In the genomic region with DNA sequence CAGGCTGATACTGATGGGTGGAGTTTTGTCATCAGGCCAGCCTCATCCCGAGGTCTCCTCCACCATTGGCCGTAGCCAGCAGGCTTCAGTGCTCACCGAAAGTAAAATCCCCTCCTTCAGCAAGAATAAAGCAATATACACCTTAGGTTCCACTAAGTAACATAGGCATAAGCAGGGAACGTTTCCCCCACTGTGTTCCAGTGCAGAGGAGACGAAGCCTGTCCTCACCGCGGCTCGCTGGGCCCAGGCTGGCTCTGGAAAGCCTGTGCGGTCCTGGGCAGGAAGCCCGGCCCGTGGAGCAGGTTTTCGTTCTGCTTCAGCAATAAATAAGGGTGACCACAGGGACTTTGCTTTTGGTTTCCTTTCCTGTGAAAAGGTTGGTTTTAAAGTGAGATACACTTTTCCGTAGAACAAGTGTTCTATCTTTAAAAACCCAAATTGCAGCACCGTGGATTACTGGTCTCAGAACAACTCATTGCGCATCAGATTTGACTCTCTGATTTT, we compare ENCODE assay signal across 10 cellular contexts. TPM values are rescaled to one million over a fixed set of nuclear protein-coding genes. Genes with fewer than 3 reads are reported as not detected.
A peak's percentile ranks its signal among the peaks of the same experiment; 100 is the strongest.
DNase-seq lines count a peak whose midpoint lies in the region; ATAC-seq lines count a peak whose summit lies in the region.
"Had no signal": no experiment of that assay in that cellular context is flagged by ENCODE, and none has a peak within 500 bp of the region (broad histone marks: within the 10 kb centered on the region; RNA-seq: fewer than 3 reads in every experiment).

No MANE protein-coding gene starts in this region.

- H3K27ac Mint-ChIP-seq in activated naive CD4-positive, alpha-beta T cell treated with anti-CD3 and anti-CD28 coated beads, Interleukin-2, amount 50 U/mL, for 72 hours = peak overlapping the region; percentile 13 to 36
- H3K27ac Mint-ChIP-seq in stimulated activated memory B cell treated with anti-CD40 and anti-IgM and Interleukin-4, amounts not matched to agents 10 μg/mL and 1 μg/mL and 100 μg/mL, for 72 hours = peak overlapping the region; percentile 87
- H3K27ac Mint-ChIP-seq: activated naive CD4-positive, alpha-beta T cell treated with anti-CD3 and anti-CD28 coated beads, Interleukin-2, amount 50 U/mL, for 24 hours had no signal

- no peak for DNase-seq in activated naive CD4-positive, alpha-beta T cell treated with anti-CD3 and anti-CD28 coated beads, Interleukin-2, amount 50 U/mL, for 72 hours (ENCODE audit: low spot score in 2 of 2)
- no peak for DNase-seq in activated naive CD4-positive, alpha-beta T cell (lab: John Stamatoyannopoulos, UW)
- DNase-seq in UCSD-AML1 (lab: John Stamatoyannopoulos, UW; ENCODE audit: unreplicated experiment) = no peak
- no peak for DNase-seq in iPS-NIHi11 (ENCODE audit: low spot score)
- DNase-seq in HUDEP-2 (lab: John Stamatoyannopoulos, UW; ENCODE audit: unreplicated experiment in 76 of 76) = no peak
- DNase-seq: NCI-H510A had no signal

- H3K4me3 Mint-ChIP-seq in stimulated activated memory B cell treated with anti-CD40 and anti-IgM and Interleukin-4, amounts not matched to agents 10 μg/mL and 1 μg/mL and 100 μg/mL, for 72 hours = peak overlapping the region; percentile 42

- peak in 1 of 2 donors; percentile 28 for ATAC-seq in activated naive CD4-positive, alpha-beta T cell treated with anti-CD3 and anti-CD28 coated beads, Interleukin-2, amount 50 U/mL, for 72 hours
- ATAC-seq in GM21825 (IDR thresholded peaks at IDR 0.05; ENCODE audit: unreplicated experiment) (peak; percentile 84), HG03457 (IDR thresholded peaks at IDR 0.05; ENCODE audit: unreplicated experiment) (peak; percentile 95)
- peak; percentile 88 for ATAC-seq in stimulated activated memory B cell treated with anti-CD40 and anti-IgM and Interleukin-4, amounts not matched to agents 10 μg/mL and 1 μg/mL and 100 μg/mL, for 72 hours

- H3K27me3 Mint-ChIP-seq in stimulated activated memory B cell treated with anti-CD40 and anti-IgM and Interleukin-4, amounts not matched to agents 10 μg/mL and 1 μg/mL and 100 μg/mL, for 72 hours = no peaks in the 10 kb centered on the region
- H3K27me3 Mint-ChIP-seq: activated naive CD4-positive, alpha-beta T cell treated with anti-CD3 and anti-CD28 coated beads, Interleukin-2, amount 50 U/mL, for 24 hours had no signal

- peaks cover 40 to 53% of the 10 kb centered on the region in 2 donors for H3K36me3 Mint-ChIP-seq in activated naive CD4-positive, alpha-beta T cell treated with anti-CD3 and anti-CD28 coated beads, Interleukin-2, amount 50 U/mL, for 72 hours
- peaks cover 85% of the 10 kb centered on the region for H3K36me3 Mint-ChIP-seq in stimulated activated memory B cell treated with anti-CD40 and anti-IgM and Interleukin-4, amounts not matched to agents 10 μg/mL and 1 μg/mL and 100 μg/mL, for 72 hours

- H3K9me3 Mint-ChIP-seq in activated naive CD4-positive, alpha-beta T cell treated with anti-CD3 and anti-CD28 coated beads, Interleukin-2, amount 50 U/mL, for 72 hours = peaks cover 2% of the 10 kb centered on the region in 2 donors
- no peaks in the 10 kb centered on the region for H3K9me3 Mint-ChIP-seq in stimulated activated memory B cell treated with anti-CD40 and anti-IgM and Interleukin-4, amounts not matched to agents 10 μg/mL and 1 μg/mL and 100 μg/mL, for 72 hours
- H3K9me3 Mint-ChIP-seq: activated naive CD4-positive, alpha-beta T cell treated with anti-CD3 and anti-CD28 coated beads, Interleukin-2, amount 50 U/mL, for 24 hours had no signal

- peaks cover 19% of the 10 kb centered on the region for H3K4me1 Mint-ChIP-seq in stimulated activated memory B cell treated with anti-CD40 and anti-IgM and Interleukin-4, amounts not matched to agents 10 μg/mL and 1 μg/mL and 100 μg/mL, for 72 hours
- H3K4me1 Mint-ChIP-seq: activated naive CD4-positive, alpha-beta T cell treated with anti-CD3 and anti-CD28 coated beads, Interleukin-2, amount 50 U/mL, for 24 hours had no signal

RNA-seq across cellular contexts. Expression of gene TEX29, which starts 16.3 kb away (rescaled TPM):
- 1 to 10 TPM; 1.5 to 2.0 TPM for total RNA-seq in activated naive CD4-positive, alpha-beta T cell treated with anti-CD3 and anti-CD28 coated beads, Interleukin-2, amount 50 U/mL, for 72 hours
